Comparison of ENCODE assay signal across 9 cellular contexts in genomic region chr2:27095745-27096651, GRCh38. TPM values are rescaled to one million over a fixed set of nuclear protein-coding genes. Genes with fewer than 3 reads are reported as not detected.
A peak's percentile ranks its signal among the peaks of the same experiment; 100 is the strongest.
DNase-seq lines count a peak whose midpoint lies in the region; ATAC-seq, FAIRE-seq and TF ChIP-seq lines count a peak whose summit lies in the region.
"Had no signal": no experiment of that assay in that cellular context is flagged by ENCODE, and none has a peak within 500 bp of the region (broad histone marks: within the 10 kb centered on the region; RNA-seq: fewer than 3 reads in every experiment).

No MANE protein-coding gene starts in this region.

- no peak overlapping the region for H3K9ac ChIP-seq in rectal smooth muscle tissue (ENCODE audit: low read length)

- H3K27me3 ChIP-seq in ascending aorta (no peaks in the 10 kb centered on the region), rectal smooth muscle tissue (ENCODE audit: control insufficient read depth, insufficient read depth, low read length) (no peaks in the 10 kb centered on the region)
- H3K27me3 ChIP-seq: SJSA1 had no signal

- intact Hi-C loops in ascending aorta (cut with DNase I): no loop called here

- H3K9me3 ChIP-seq in ascending aorta: no peaks in the 10 kb centered on the region
- H3K9me3 ChIP-seq: SJSA1 had no signal

- no peak for FAIRE-seq in D721Med (lab: Jason Lieb, UNC)

- H3K36me3 ChIP-seq in ascending aorta (peaks cover 0 to 4% of the 10 kb centered on the region in 2 donors), rectal smooth muscle tissue (ENCODE audit: control insufficient read depth, insufficient read depth, low read length) (no peaks in the 10 kb centered on the region)
- H3K36me3 ChIP-seq: SJSA1 had no signal

- ATAC-seq in HG02642 (IDR thresholded peaks at IDR 0.05; ENCODE audit: poor library complexity, unreplicated experiment) (peak; percentile 56), HG02884 (IDR thresholded peaks at IDR 0.05; ENCODE audit: unreplicated experiment) (no peak)

- H3K4me3 ChIP-seq in ascending aorta (peak overlapping the region; percentile 47 to 54), rectal smooth muscle tissue (ENCODE audit: low read length) (peak overlapping the region; percentile 55)
- H3K4me3 ChIP-seq: SJSA1 had no signal

- TF ChIP-seq CTCF in D721Med (IDR thresholded peaks at IDR 0.05; ENCODE audit: insufficient read depth, missing control alignments) (no peak), ascending aorta (IDR thresholded peaks at IDR 0.05) (no peak)

- DNase-seq in D721Med (ENCODE audit: insufficient read length, low spot score): peak; percentile 91
- DNase-seq in ascending aorta (ENCODE audit: low spot score in 2 of 2): no peak
- DNase-seq in hippocampal formation (lab: John Stamatoyannopoulos, UW): peak; percentile 54 to 60
- DNase-seq in NCI-H774 (lab: John Stamatoyannopoulos, UW): no peak

- peaks cover 4 to 10% of the 10 kb centered on the region in 2 donors for H3K4me1 ChIP-seq in ascending aorta
- peaks cover 7% of the 10 kb centered on the region for H3K4me1 ChIP-seq in rectal smooth muscle tissue (ENCODE audit: control insufficient read depth, insufficient read depth, low read length)

- H3K27ac ChIP-seq in ascending aorta: no peak overlapping the region
- H3K27ac ChIP-seq in rectal smooth muscle tissue (ENCODE audit: low read depth, low read length): no peak overlapping the region
- H3K27ac ChIP-seq: SJSA1 had no signal

TF ChIP-seq in PFSK-1, 5 proteins besides CTCF, POLR2A, EP300 and RAD21:
- TF ChIP-seq FOXP2 (optimal IDR thresholded peaks at IDR 0.05; ENCODE audit: borderline replicate concordance, extremely low read depth, extremely low read length, insufficient read depth) (peak; percentile 9), SIN3A (IDR thresholded peaks at IDR 0.05; ENCODE audit: borderline replicate concordance, insufficient read depth, low read length) (no peak), POLR2AphosphoS5 (IDR thresholded peaks at IDR 0.05; ENCODE audit: low read depth, low read length) (peak; percentile 72)

RNA-seq across cellular contexts. Expression of gene KHK, which starts 9.4 kb away (rescaled TPM):
- polyA plus RNA-seq in PFSK-1 (2012; ENCODE audit: insufficient read length, low read depth): 23.5 TPM
- 0.85 TPM for total RNA-seq in ascending aorta

RNA-seq across cellular contexts. Expression of gene EMILIN1, which starts 17.6 kb away (rescaled TPM):
- 129 TPM for polyA plus RNA-seq in PFSK-1 (2012; ENCODE audit: insufficient read length, low read depth)
- total RNA-seq in ascending aorta: 301 TPM

RNA-seq across cellular contexts. Expression of gene CGREF1, which starts 22.9 kb away (rescaled TPM):
- 17.0 TPM for polyA plus RNA-seq in PFSK-1 (2012; ENCODE audit: insufficient read length, low read depth)
- 3.5 TPM for total RNA-seq in ascending aorta

RNA-seq across cellular contexts. Expression of gene OST4, which starts 24.5 kb away (rescaled TPM):
- 282 TPM for polyA plus RNA-seq in PFSK-1 (2012; ENCODE audit: insufficient read length, low read depth)
- total RNA-seq in ascending aorta: 158 TPM

RNA-seq across cellular contexts. Expression of gene ABHD1, which starts 27.6 kb away (rescaled TPM):
- 0.38 TPM for polyA plus RNA-seq in PFSK-1 (2012; ENCODE audit: insufficient read length, low read depth)
- not detected for total RNA-seq in ascending aorta
- total RNA-seq: SJSA1 had no signal

Comparison
In these comparisons a context has a peak if more than half of its experiments do, and no peak if none do; other contexts are left out.
1. DNase-seq: peak in D721Med (single experiment) and hippocampal formation (2 of 2); none in ascending aorta (0 of 2) and NCI-H774 (single experiment).